8 cellular contexts compared by ENCODE assay signal in the genomic region with DNA sequence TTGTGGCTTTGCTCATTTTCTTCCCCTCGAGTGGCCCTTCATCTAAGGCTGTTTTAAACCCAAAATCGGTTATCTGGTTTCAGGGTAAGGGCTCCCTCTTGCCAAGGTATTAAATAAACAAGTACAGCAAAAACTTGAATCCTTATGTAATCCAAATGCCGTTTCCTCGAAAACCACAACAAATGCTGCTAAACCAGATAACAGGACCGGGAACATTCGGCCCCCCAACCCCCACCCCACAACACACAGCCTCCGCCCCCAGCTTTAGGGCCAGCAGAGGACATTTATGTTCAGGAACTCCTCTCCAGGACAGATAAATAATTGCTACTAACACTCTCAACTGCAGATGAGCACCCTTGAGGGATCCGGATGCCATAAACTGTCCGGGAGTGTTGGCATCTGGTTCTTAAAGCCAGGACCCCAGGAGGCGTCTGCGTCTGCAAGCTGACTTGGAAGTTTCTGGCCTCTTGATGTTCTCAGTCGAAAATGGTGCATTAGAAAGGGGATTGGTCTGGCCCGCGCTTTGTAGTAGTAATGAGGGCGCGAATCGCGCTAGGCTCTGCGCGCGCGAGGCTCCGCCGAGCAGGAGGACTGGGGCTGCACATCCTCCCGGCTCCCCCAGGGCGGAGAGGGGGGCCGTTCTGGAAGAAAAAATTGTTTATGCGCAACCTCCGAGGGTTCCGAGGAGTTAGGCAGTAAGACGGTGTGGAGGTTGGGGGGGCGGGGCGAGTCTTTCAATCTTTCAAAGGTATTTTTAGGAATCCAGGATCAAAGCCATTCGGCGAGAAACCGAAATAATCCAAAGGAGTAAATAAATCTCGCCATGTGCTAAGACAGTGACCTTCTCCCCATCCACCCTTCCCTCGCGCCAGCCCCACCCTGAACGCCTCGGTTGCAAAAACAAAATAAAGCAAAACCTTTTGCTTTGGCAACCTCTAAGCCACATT. TPM values are rescaled to one million over a fixed set of nuclear protein-coding genes. Genes with fewer than 3 reads are reported as not detected.
DNase-seq lines count a peak whose midpoint lies in the region; ATAC-seq and TF ChIP-seq lines count a peak whose summit lies in the region.

No MANE protein-coding gene starts in this region.

- H3K4me1 ChIP-seq in mucosa of descending colon (ENCODE audit: low read depth), result peaks cover 13% of the 10 kb centered on the region

- peaks cover 10% of the 10 kb centered on the region for H3K9me3 ChIP-seq in mucosa of descending colon

- peaks cover 3% of the 10 kb centered on the region for H3K27me3 Mint-ChIP-seq in type B pancreatic cell

- TF ChIP-seq CTCF in mucosa of descending colon (IDR thresholded peaks at IDR 0.05) (no peak), type B pancreatic cell (conservative IDR thresholded peaks at IDR 0.05) (no peak)

- H3K4me1 Mint-ChIP-seq in type B pancreatic cell (ENCODE audit: unreplicated experiment), result peaks cover 30% of the 10 kb centered on the region

- DNase-seq in activated T-cell treated with anti-CD3 and anti-CD28 coated beads, Interleukin-2, amount 50 U/mL, for 1 hour, result peak; percentile 54
- DNase-seq in activated T-cell treated with anti-CD3 and anti-CD28 coated beads for 4 hours (no peak), NCI-H2227 treated with DMSO at 0.1 percent for 48 hours (lab: John Stamatoyannopoulos, UW) (peak; percentile 88), erythroblast (lab: John Stamatoyannopoulos, UW) (peak; percentile 76 to 85), mucosa of descending colon (peak; percentile 69 to 75 (median 70)), type B pancreatic cell (ENCODE audit: extremely low spot score, unreplicated experiment) (peak; percentile 86)
- DNase-seq in activated CD4-positive, alpha-beta T cell treated with anti-CD3 and anti-CD28 coated beads, Interleukin-2, amount 50 U/mL, for 1 hour, result peak; percentile 20

- intact Hi-C loops in mucosa of descending colon (cut with DNase I, micrococcal nuclease), result no loop called here

- TF ChIP-seq POLR2A in erythroblast (IDR thresholded peaks at IDR 0.05; ENCODE audit: low read length), result peak; percentile 58

- H3K4me3 ChIP-seq in mucosa of descending colon, result peak overlapping the region; percentile 4

- peak overlapping the region; percentile 91 for H3K4me3 Mint-ChIP-seq in type B pancreatic cell

- peaks cover 22% of the 10 kb centered on the region for H3K36me3 Mint-ChIP-seq in type B pancreatic cell

- H3K9me3 Mint-ChIP-seq in type B pancreatic cell, result peaks cover 8% of the 10 kb centered on the region

- H3K36me3 ChIP-seq in mucosa of descending colon (ENCODE audit: low read depth), result no peaks in the 10 kb centered on the region

- ATAC-seq in mucosa of descending colon (no peak), GM19324 (IDR thresholded peaks at IDR 0.05; ENCODE audit: low FRiP score, unreplicated experiment) (no peak)

- H3K27ac Mint-ChIP-seq in type B pancreatic cell, result peak overlapping the region; percentile 98

RNA-seq across cellular contexts. Expression of a gene that starts 3.9 kb away (rescaled TPM):
- 100 to 1,000 TPM in 2 of 3 donors, 10 to 100 TPM in 1; 97.4 to 190 (median 170) TPM for total RNA-seq in mucosa of descending colon
- total RNA-seq in type B pancreatic cell (ENCODE audit: low replicate concordance), result 194 and 310 TPM in 2 replicates
